9 cellular contexts compared by ENCODE assay signal in the genomic region with DNA sequence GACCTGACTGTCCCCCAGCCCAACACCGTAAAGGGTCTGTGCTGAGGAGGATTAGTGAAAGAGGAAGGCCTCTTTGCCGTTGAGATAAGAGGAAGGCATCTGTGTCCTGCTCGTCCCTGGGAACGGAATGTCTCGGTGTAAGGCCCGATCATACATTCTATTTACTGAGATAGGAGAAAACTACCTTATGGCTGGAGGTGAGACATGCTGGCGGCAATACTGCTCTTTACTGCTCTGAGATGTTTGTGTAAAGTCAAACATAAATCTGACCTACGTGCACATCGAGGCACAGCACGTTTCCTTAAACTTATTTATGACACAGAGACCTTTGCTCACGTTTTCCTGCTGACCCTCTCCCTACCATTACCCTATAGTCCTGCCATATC. TPM values are rescaled to one million over a fixed set of nuclear protein-coding genes. Genes with fewer than 3 reads are reported as not detected.
DNase-seq lines count a peak whose midpoint lies in the region; ATAC-seq and TF ChIP-seq lines count a peak whose summit lies in the region.
"Not testable (repeated sequence)": the region's sequence is repeated elsewhere in the genome, so short reads cannot be mapped to it uniquely, and the experiment has no call there.
"Had no signal": no experiment of that assay in that cellular context is flagged by ENCODE, and none has a peak within 500 bp of the region (broad histone marks: within the 10 kb centered on the region; RNA-seq: fewer than 3 reads in every experiment).

No MANE protein-coding gene starts in this region.

- 88 to 93% methylated on average over 11 of the region's 11 CpGs for WGBS in endodermal cell (ENCODE audit: insufficient coverage in 1 of 2, insufficient read length in 1 of 2), 2 experiments

- not testable (repeated sequence) for H3K4me3 ChIP-seq in BLaER1 treated with 17β-estradiol and CSF1 and Interleukin-3, amounts not matched to agents 10 nM and 100 nM; HEK293 (ENCODE audit: low read depth, low read length); endodermal cell (ENCODE audit: low read length); naive thymus-derived CD4-positive, alpha-beta T cell (ENCODE audit: low read length)

- H3K27me3 Mint-ChIP-seq in T-cell; activated B cell treated with CpG ODN at 0.5 μM for 24 hours; activated naive CD4-positive, alpha-beta T cell treated with anti-CD3 and anti-CD28 coated beads, Interleukin-2, amount 50 U/mL, for 24 hours; endodermal cell (ENCODE audit: insufficient read depth); naive thymus-derived CD4-positive, alpha-beta T cell; stimulated activated naive B cell treated with anti-CD40 and anti-IgM and Interleukin-4, amounts not matched to agents 10 μg/mL and 1 μg/mL and 100 μg/mL, for 72 hours: not testable (repeated sequence)

- peak overlapping the region in 1 of 3 donors; percentile 98 for H3K4me3 Mint-ChIP-seq in T-cell
- H3K4me3 Mint-ChIP-seq in activated B cell treated with CpG ODN at 0.5 μM for 24 hours; activated naive CD4-positive, alpha-beta T cell treated with anti-CD3 and anti-CD28 coated beads, Interleukin-2, amount 50 U/mL, for 24 hours; endodermal cell; stimulated activated naive B cell treated with anti-CD40 and anti-IgM and Interleukin-4, amounts not matched to agents 10 μg/mL and 1 μg/mL and 100 μg/mL, for 72 hours: not testable (repeated sequence)
- H3K4me3 Mint-ChIP-seq in naive thymus-derived CD4-positive, alpha-beta T cell = peak overlapping the region in 9 of 10 donors; percentile 40 to 99 (median 67)

- peak overlapping the region; percentile 79 to 92 for H3K27ac Mint-ChIP-seq in T-cell
- peak overlapping the region; percentile 60 for H3K27ac Mint-ChIP-seq in activated B cell treated with CpG ODN at 0.5 μM for 24 hours
- H3K27ac Mint-ChIP-seq in activated naive CD4-positive, alpha-beta T cell treated with anti-CD3 and anti-CD28 coated beads, Interleukin-2, amount 50 U/mL, for 24 hours = peak overlapping the region; percentile 75
- H3K27ac Mint-ChIP-seq in endodermal cell = peak overlapping the region; percentile 40
- peak overlapping the region; percentile 3 to 99 (median 93) for H3K27ac Mint-ChIP-seq in naive thymus-derived CD4-positive, alpha-beta T cell
- peak overlapping the region; percentile 45 for H3K27ac Mint-ChIP-seq in stimulated activated naive B cell treated with anti-CD40 and anti-IgM and Interleukin-4, amounts not matched to agents 10 μg/mL and 1 μg/mL and 100 μg/mL, for 72 hours

- not testable (repeated sequence) for H3K27me3 ChIP-seq in BLaER1 treated with 17β-estradiol and CSF1 and Interleukin-3, amounts not matched to agents 10 nM and 100 nM; endodermal cell (ENCODE audit: control insufficient read depth, insufficient read depth, low read length, poor library complexity, severe bottlenecking); naive thymus-derived CD4-positive, alpha-beta T cell (ENCODE audit: control insufficient read depth in 2 of 2, insufficient read depth in 2 of 2, low read length in 2 of 2)

- not testable (repeated sequence) for TF ChIP-seq CTCF in HEK293 (tag by site-specific recombination; IDR thresholded peaks at IDR 0.05); activated B cell treated with CpG ODN at 0.5 μM for 24 hours (IDR thresholded peaks at IDR 0.05); endodermal cell (conservative IDR thresholded peaks at IDR 0.05)

- ATAC-seq in T-cell (replicated peaks in 1 of 4); activated B cell treated with CpG ODN at 0.5 μM for 24 hours (ENCODE audit: low read depth); naive thymus-derived CD4-positive, alpha-beta T cell; stimulated activated naive B cell treated with anti-CD40 and anti-IgM and Interleukin-4, amounts not matched to agents 10 μg/mL and 1 μg/mL and 100 μg/mL, for 72 hours (replicated peaks): not testable (repeated sequence)

- not testable (repeated sequence) for DNase-seq in T-cell; activated B cell treated with CpG ODN at 0.5 μM for 24 hours; endodermal cell; naive thymus-derived CD4-positive, alpha-beta T cell; stimulated activated naive B cell treated with anti-CD40 and anti-IgM and Interleukin-4, amounts not matched to agents 10 μg/mL and 1 μg/mL and 100 μg/mL, for 72 hours

- peaks cover 80 to 91% (median 86%) of the 10 kb centered on the region in 3 donors for H3K4me1 Mint-ChIP-seq in T-cell
- H3K4me1 Mint-ChIP-seq in activated B cell treated with CpG ODN at 0.5 μM for 24 hours = peaks cover 86% of the 10 kb centered on the region
- H3K4me1 Mint-ChIP-seq in activated naive CD4-positive, alpha-beta T cell treated with anti-CD3 and anti-CD28 coated beads, Interleukin-2, amount 50 U/mL, for 24 hours = peaks cover 92% of the 10 kb centered on the region
- peaks cover 20% of the 10 kb centered on the region for H3K4me1 Mint-ChIP-seq in endodermal cell
- H3K4me1 Mint-ChIP-seq in naive thymus-derived CD4-positive, alpha-beta T cell = peaks cover 72 to 83% (median 80%) of the 10 kb centered on the region in 7 donors
- H3K4me1 Mint-ChIP-seq in stimulated activated naive B cell treated with anti-CD40 and anti-IgM and Interleukin-4, amounts not matched to agents 10 μg/mL and 1 μg/mL and 100 μg/mL, for 72 hours = peaks cover 51 to 89% of the 10 kb centered on the region in 2 donors

- CTCF ChIA-PET in HEK293 (lab: Yijun Ruan, JAX) = interaction anchor here (1.4 kb wide), 1 partner anchor 10 kb away, joined by 5 read pairs; no protein-coding TSS in a partner anchor
- CTCF ChIA-PET in T-cell (lab: Charles Lee); activated B cell treated with CpG ODN at 0.5 μM for 24 hours (lab: Charles Lee): not testable (repeated sequence)
- CTCF ChIA-PET in naive thymus-derived CD4-positive, alpha-beta T cell (lab: Charles Lee) = interaction anchor here (1.4 kb wide), 1 partner anchor 18 kb away, joined by 4 read pairs; no protein-coding TSS in a partner anchor

- H3K36me3 Mint-ChIP-seq in T-cell (peaks cover 51% of the 10 kb centered on the region), activated B cell treated with CpG ODN at 0.5 μM for 24 hours (ENCODE audit: low read depth) (peaks cover 41% of the 10 kb centered on the region), endodermal cell (ENCODE audit: low read depth) (peaks cover 12% of the 10 kb centered on the region)
- H3K36me3 Mint-ChIP-seq in activated naive CD4-positive, alpha-beta T cell treated with anti-CD3 and anti-CD28 coated beads, Interleukin-2, amount 50 U/mL, for 24 hours = not testable (repeated sequence)
- peaks cover 8 to 62% (median 48%) of the 10 kb centered on the region in 5 donors for H3K36me3 Mint-ChIP-seq in naive thymus-derived CD4-positive, alpha-beta T cell
- peaks cover 15 to 19% of the 10 kb centered on the region in 2 donors for H3K36me3 Mint-ChIP-seq in stimulated activated naive B cell treated with anti-CD40 and anti-IgM and Interleukin-4, amounts not matched to agents 10 μg/mL and 1 μg/mL and 100 μg/mL, for 72 hours

- H4K20me1 ChIP-seq in BLaER1 treated with 17β-estradiol and CSF1 and Interleukin-3, amounts not matched to agents 10 nM and 100 nM = peaks cover 0 to 33% (median 0%) of the 10 kb centered on the region in 11 experiments; a peak in 6 of 22 replicates

- not testable (repeated sequence) for H3K9me3 ChIP-seq in BLaER1 treated with 17β-estradiol and CSF1 and Interleukin-3, amounts not matched to agents 10 nM and 100 nM (replicated peaks in 1 of 11); HEK293 (ENCODE audit: control insufficient read depth, insufficient read depth, low read depth, low read length); endodermal cell (ENCODE audit: control insufficient read depth, low read length); naive thymus-derived CD4-positive, alpha-beta T cell (ENCODE audit: control insufficient read depth in 2 of 3, low read length in 3 of 3)

- peaks cover 22 to 51% (median 34%) of the 10 kb centered on the region in 11 experiments for H3K36me3 ChIP-seq in BLaER1 treated with 17β-estradiol and CSF1 and Interleukin-3, amounts not matched to agents 10 nM and 100 nM
- not testable (repeated sequence) for H3K36me3 ChIP-seq in HEK293 (ENCODE audit: control insufficient read depth in 2 of 2, insufficient read depth in 1 of 2, low read length in 2 of 2); endodermal cell (ENCODE audit: control insufficient read depth, insufficient read depth, low read length)
- H3K36me3 ChIP-seq in naive thymus-derived CD4-positive, alpha-beta T cell (ENCODE audit: control insufficient read depth in 2 of 3, insufficient read depth in 3 of 3, low read length in 3 of 3) = peaks cover 6 to 36% (median 6%) of the 10 kb centered on the region in 3 experiments

- H3K9me3 Mint-ChIP-seq in T-cell; activated B cell treated with CpG ODN at 0.5 μM for 24 hours; activated naive CD4-positive, alpha-beta T cell treated with anti-CD3 and anti-CD28 coated beads, Interleukin-2, amount 50 U/mL, for 24 hours; endodermal cell; naive thymus-derived CD4-positive, alpha-beta T cell; stimulated activated naive B cell treated with anti-CD40 and anti-IgM and Interleukin-4, amounts not matched to agents 10 μg/mL and 1 μg/mL and 100 μg/mL, for 72 hours: not testable (repeated sequence)

- POLR2A ChIA-PET in HEK293 (lab: Yijun Ruan, JAX); activated B cell treated with CpG ODN at 0.5 μM for 24 hours (lab: Charles Lee): not testable (repeated sequence)
- POLR2A ChIA-PET in T-cell (lab: Charles Lee) = interaction anchor here in 1 of 2 donors (1.3 kb wide), 1 partner anchor 14 kb away, joined by 5 read pairs; no protein-coding TSS in a partner anchor
- POLR2A ChIA-PET in naive thymus-derived CD4-positive, alpha-beta T cell (lab: Charles Lee) = interaction anchor here (1.3 to 1.6 kb wide), 7 partner anchors 11 to 68 kb away, joined by 3 to 12 read pairs (median 5); partner anchors contain the start of gene KIF22

- H3K27ac ChIP-seq in BLaER1 treated with 17β-estradiol and CSF1 and Interleukin-3, amounts not matched to agents 10 nM and 100 nM = peak overlapping the region in 1 of 11 experiments; percentile 5; a peak in 2 of 22 replicates
- not testable (repeated sequence) for H3K27ac ChIP-seq in HEK293 (ENCODE audit: extremely low read depth, low read depth, low read length); endodermal cell (ENCODE audit: low read depth, low read length)
- peak overlapping the region; percentile 99 for H3K27ac ChIP-seq in naive thymus-derived CD4-positive, alpha-beta T cell (ENCODE audit: low read depth, low read length)

- intact Hi-C loops in activated B cell treated with CpG ODN at 0.5 μM for 24 hours (cut with micrococcal nuclease); naive thymus-derived CD4-positive, alpha-beta T cell (cut with micrococcal nuclease): not testable (repeated sequence)

- H3K9ac ChIP-seq in BLaER1 treated with 17β-estradiol and CSF1 and Interleukin-3, amounts not matched to agents 10 nM and 100 nM; endodermal cell (ENCODE audit: extremely low read depth, low read length, poor library complexity, severe bottlenecking): not testable (repeated sequence)

- H3K4me1 ChIP-seq in BLaER1 treated with 17β-estradiol and CSF1 and Interleukin-3, amounts not matched to agents 10 nM and 100 nM = peaks cover 77 to 98% (median 93%) of the 10 kb centered on the region in 10 experiments
- not testable (repeated sequence) for H3K4me1 ChIP-seq in HEK293 (ENCODE audit: control insufficient read depth, insufficient read depth, low read length); endodermal cell (ENCODE audit: control insufficient read depth, insufficient read depth, low read length)
- H3K4me1 ChIP-seq in naive thymus-derived CD4-positive, alpha-beta T cell (ENCODE audit: control insufficient read depth in 2 of 2, insufficient read depth in 2 of 2, low read length in 2 of 2) = peaks cover 71 to 74% of the 10 kb centered on the region in 2 donors

- peak overlapping the region in 9 of 11 experiments; percentile 6 to 99 (median 72); a peak in 10 of 22 replicates for H3K4me2 ChIP-seq in BLaER1 treated with 17β-estradiol and CSF1 and Interleukin-3, amounts not matched to agents 10 nM and 100 nM

RNA-seq across cellular contexts. Expression of gene C16orf54, which starts 5.2 kb away (rescaled TPM):
- 100 to 1,000 TPM; 122 to 194 (median 142) TPM for total RNA-seq in T-cell
- total RNA-seq in activated B cell treated with CpG ODN at 0.5 μM for 24 hours = 20.4 and 22.5 TPM in 2 replicates
- not detected for total RNA-seq in endodermal cell
- polyA plus RNA-seq in endodermal cell (2013, experiment 1 of 2) = not detected
- polyA plus RNA-seq in endodermal cell (2013, experiment 2 of 2) = not detected
- 100 to 1,000 TPM in 4 of 5 experiments, 10 to 100 TPM in 1; 63.9 to 228 (median 151) TPM for total RNA-seq in naive thymus-derived CD4-positive, alpha-beta T cell
- 10 to 100 TPM; 43.2 to 44.1 TPM for polyA plus RNA-seq in naive thymus-derived CD4-positive, alpha-beta T cell

RNA-seq across cellular contexts. Expression of gene ZG16, which starts 37.4 kb away (rescaled TPM):
- total RNA-seq in T-cell = under 1 TPM in 2 of 5 donors, not detected in 3; 0.09 to 0.15 TPM
- total RNA-seq in activated B cell treated with CpG ODN at 0.5 μM for 24 hours = not detected in 2 replicates
- total RNA-seq in endodermal cell = not detected
- polyA plus RNA-seq in endodermal cell (2013, experiment 1 of 2) = not detected
- not detected for polyA plus RNA-seq in endodermal cell (2013, experiment 2 of 2)
- not detected for total RNA-seq in naive thymus-derived CD4-positive, alpha-beta T cell
- polyA plus RNA-seq in naive thymus-derived CD4-positive, alpha-beta T cell = not detected
- total RNA-seq: Daoy had no signal

RNA-seq across cellular contexts. Expression of gene KIF22, which starts 49.9 kb away (rescaled TPM):
- total RNA-seq in T-cell = 10 to 100 TPM; 84.1 to 95.2 (median 84.9) TPM
- total RNA-seq in activated B cell treated with CpG ODN at 0.5 μM for 24 hours = 33.1 and 40.1 TPM in 2 replicates
- 100 to 1,000 TPM in 1 of 2 donors, 10 to 100 TPM in 1; 94.7 to 130 TPM for total RNA-seq in endodermal cell
- polyA plus RNA-seq in endodermal cell (2013, experiment 1 of 2) = 146 TPM
- 138 TPM for polyA plus RNA-seq in endodermal cell (2013, experiment 2 of 2)
- 100 to 1,000 TPM in 1 of 5 experiments, 10 to 100 TPM in 4; 62.5 to 141 (median 81.3) TPM for total RNA-seq in naive thymus-derived CD4-positive, alpha-beta T cell
- 10 to 100 TPM; 36.9 to 50.7 TPM for polyA plus RNA-seq in naive thymus-derived CD4-positive, alpha-beta T cell

Comparison
In these comparisons a context has a peak if more than half of its experiments do, and no peak if none do; other contexts are left out.
1. H3K27ac Mint-ChIP-seq: peak in every context shown above with its lines; median percentile 93 in naive thymus-derived CD4-positive, alpha-beta T cell; 86 in T-cell; 75 in activated naive CD4-positive, alpha-beta T cell treated with anti-CD3 and anti-CD28 coated beads, Interleukin-2, amount 50 U/mL, for 24 hours; 60 in activated B cell treated with CpG ODN at 0.5 μM for 24 hours; 45 in stimulated activated naive B cell treated with anti-CD40 and anti-IgM and Interleukin-4, amounts not matched to agents 10 μg/mL and 1 μg/mL and 100 μg/mL, for 72 hours; 40 in endodermal cell.
2. RNA of gene C16orf54, which starts 5.2 kb away (total RNA-seq): 63.9 to 228 TPM in naive thymus-derived CD4-positive, alpha-beta T cell, 122 to 194 TPM in T-cell and 20.4 to 22.5 TPM in activated B cell treated with CpG ODN at 0.5 μM for 24 hours; not detected in endodermal cell; every median in the first group is over 10 times any median in the second.